21 cellular contexts compared by ENCODE assay signal in genomic region chr16:30914849-30915248, GRCh38.
"Had no signal": no experiment of that assay in that cellular context is flagged by ENCODE, and none has a peak within 500 bp of the region (broad histone marks: within the 10 kb centered on the region; RNA-seq: fewer than 3 reads in every experiment).

No MANE protein-coding gene starts in this region.

- DNase-seq: effector memory CD8-positive, alpha-beta T cell; gastrocnemius medialis; kidney glomerular epithelial cell; mesendoderm; naive B cell; psoas muscle; retina; spleen; stimulated activated CD4-positive, alpha-beta T cell treated with anti-CD3 and anti-CD28 coated beads, Interleukin-15, amount 100 ng/mL, for 24 hours; stimulated activated CD4-positive, alpha-beta T cell treated with anti-CD3 and anti-CD28 coated beads, Interleukin-1b, Interleukin-23, amount 100 ng/mL, for 48 hours; stimulated activated CD4-positive, alpha-beta T cell treated with anti-CD3 and anti-CD28 coated beads, Interleukin-4, amount 100 ng/mL, for 24 hours; stimulated activated naive CD8-positive, alpha-beta T cell treated with anti-CD3 and anti-CD28 coated beads, Interleukin-15, Interleukin-2, amounts not matched to agents 100 U/mL and 50 U/mL, for 24 hours; thyroid gland had no signal

- H3K4me3 Mint-ChIP-seq: dendritic cell treated with granulocyte-macrophage colony-stimulating factor and Interleukin-4, amounts not matched to agents 40 ng/mL and 50 ng/mL, for 4 days; effector memory CD8-positive, alpha-beta T cell; naive B cell; nephron; type B pancreatic cell had no signal

- H3K9me3 ChIP-seq: esophagus muscularis mucosa, gastrocnemius medialis, neutrophil, psoas muscle, spleen, suprapubic skin, thyroid gland had no signal

- H3K27ac ChIP-seq: epithelial cell of prostate, esophagus muscularis mucosa, gastrocnemius medialis, neutrophil, psoas muscle, spleen, suprapubic skin, thyroid gland had no signal

- H3K27ac Mint-ChIP-seq: dendritic cell treated with granulocyte-macrophage colony-stimulating factor and Interleukin-4, amounts not matched to agents 40 ng/mL and 50 ng/mL, for 4 days; effector memory CD8-positive, alpha-beta T cell; naive B cell; nephron; type B pancreatic cell had no signal

- H3K36me3 ChIP-seq: esophagus muscularis mucosa, gastrocnemius medialis, neutrophil, spleen, suprapubic skin, thyroid gland had no signal

- H3K27me3 Mint-ChIP-seq: dendritic cell treated with granulocyte-macrophage colony-stimulating factor and Interleukin-4, amounts not matched to agents 40 ng/mL and 50 ng/mL, for 4 days; effector memory CD8-positive, alpha-beta T cell; naive B cell; type B pancreatic cell had no signal

- H3K4me3 ChIP-seq: esophagus muscularis mucosa, gastrocnemius medialis, psoas muscle, spleen, suprapubic skin, thyroid gland had no signal

- H3K27me3 ChIP-seq: esophagus muscularis mucosa, gastrocnemius medialis, neutrophil, spleen, suprapubic skin, thyroid gland had no signal

- H3K9me3 Mint-ChIP-seq: effector memory CD8-positive, alpha-beta T cell; naive B cell; nephron; type B pancreatic cell had no signal

- H3K36me3 Mint-ChIP-seq: naive B cell, type B pancreatic cell had no signal

- H3K4me1 Mint-ChIP-seq: nephron had no signal

- ATAC-seq: effector memory CD8-positive, alpha-beta T cell; gastrocnemius medialis; psoas muscle; sciatic nerve; stimulated activated naive CD8-positive, alpha-beta T cell treated with anti-CD3 and anti-CD28 coated beads, Interleukin-15, Interleukin-2, amounts not matched to agents 100 U/mL and 50 U/mL, for 24 hours had no signal

- H3K4me1 ChIP-seq: esophagus muscularis mucosa, gastrocnemius medialis, psoas muscle, spleen, thyroid gland had no signal
